13 cellular contexts compared by ENCODE assay signal in genomic region chr5:149616727-149617284, GRCh38. TPM values are rescaled to one million over a fixed set of nuclear protein-coding genes. Genes with fewer than 3 reads are reported as not detected.
DNase-seq lines count a peak whose midpoint lies in the region; ATAC-seq and TF ChIP-seq lines count a peak whose summit lies in the region.
"Had no signal": no experiment of that assay in that cellular context is flagged by ENCODE, and none has a peak within 500 bp of the region (broad histone marks: within the 10 kb centered on the region; RNA-seq: fewer than 3 reads in every experiment).

No MANE protein-coding gene starts in this region.

- H3K4me3 ChIP-seq in prostate gland (no peak overlapping the region), smooth muscle cell (no peak overlapping the region)
- H3K4me3 ChIP-seq: Peyer's patch had no signal

- peak overlapping the region; percentile 30 to 44 for H3K27ac ChIP-seq in prostate gland
- no peak overlapping the region for H3K27ac ChIP-seq in smooth muscle cell (ENCODE audit: low read depth)

- H3F3A ChIP-seq in smooth muscle cell (ENCODE audit: low read depth), result peaks cover 4% of the 10 kb centered on the region

- H3K4me1 ChIP-seq in prostate gland (replicated peaks) (peaks cover 6% of the 10 kb centered on the region), smooth muscle cell (ENCODE audit: low read depth) (no peaks in the 10 kb centered on the region)

- H3K4me3 Mint-ChIP-seq in T-helper 1 cell treated with Interleukin-12 subunit alpha and Interleukin-12 subunit beta and Interleukin-4 antibody, amounts not matched to agents 30 μg/mL and 1 μg/mL, for 36 hours, result no peak overlapping the region

- no peaks in the 10 kb centered on the region for H4K20me1 ChIP-seq in smooth muscle cell (ENCODE audit: low read depth)

- CTCF ChIA-PET in HEK293T (lab: Yijun Ruan, JAX), result interaction anchor here (0.6 to 1.8 kb wide), 4 partner anchors 15 to 508 kb away, joined by 3 read pairs; no protein-coding TSS in a partner anchor

- H3K79me2 ChIP-seq in smooth muscle cell (ENCODE audit: low read depth), result no peaks in the 10 kb centered on the region

- no peaks in the 10 kb centered on the region for H3K9me3 ChIP-seq in prostate gland
- no peaks in the 10 kb centered on the region for H3K9me3 ChIP-seq in smooth muscle cell (replicated peaks; ENCODE audit: low read depth)
- H3K9me3 ChIP-seq: Peyer's patch had no signal

- H3K4me1 Mint-ChIP-seq in T-helper 1 cell treated with Interleukin-12 subunit alpha and Interleukin-12 subunit beta and Interleukin-4 antibody, amounts not matched to agents 30 μg/mL and 1 μg/mL, for 36 hours (ENCODE audit: low read depth), result peaks cover 9% of the 10 kb centered on the region

- no peak overlapping the region for H3K9ac ChIP-seq in smooth muscle cell (ENCODE audit: low read depth)

- TF ChIP-seq CTCF in prostate gland (IDR thresholded peaks at IDR 0.05), result no peak
- TF ChIP-seq CTCF in smooth muscle cell (IDR thresholded peaks at IDR 0.05; ENCODE audit: borderline replicate concordance, insufficient read depth, poor library complexity, severe bottlenecking), result no peak

- POLR2A ChIA-PET in HEK293T (lab: Yijun Ruan, JAX), result interaction anchor here (1.1 kb wide), 1 partner anchor 16 kb away, joined by 3 read pairs; no protein-coding TSS in a partner anchor

- no peak for DNase-seq in T-helper 1 cell
- DNase-seq in prostate gland (ENCODE audit: low spot score), result no peak
- no peak for DNase-seq in HEK293T (ENCODE audit: extremely low spot score)
- no peak for DNase-seq in foreskin melanocyte
- no peak for DNase-seq in smooth muscle cell (lab: John Stamatoyannopoulos, UW; ENCODE audit: unreplicated experiment)
- DNase-seq: 8988T, aorta, kidney, MV-4-11, Peyer's patch had no signal

- H3K4me2 ChIP-seq in smooth muscle cell, result no peak overlapping the region

- no peaks in the 10 kb centered on the region for H3K36me3 Mint-ChIP-seq in T-helper 1 cell treated with Interleukin-12 subunit alpha and Interleukin-12 subunit beta and Interleukin-4 antibody, amounts not matched to agents 30 μg/mL and 1 μg/mL, for 36 hours (ENCODE audit: low read depth)

- peak; percentile 65 for ATAC-seq in GM21390 (IDR thresholded peaks at IDR 0.05; ENCODE audit: unreplicated experiment)
- peak; percentile 77 for ATAC-seq in HG03280 (IDR thresholded peaks at IDR 0.05; ENCODE audit: unreplicated experiment)

- intact Hi-C loops in prostate gland (cut with DNase I), result loop anchor here (5.0 kb wide), 1 partner anchor 175 kb away; no protein-coding TSS in a partner anchor

- no peaks in the 10 kb centered on the region for H3K27me3 Mint-ChIP-seq in T-helper 1 cell treated with Interleukin-12 subunit alpha and Interleukin-12 subunit beta and Interleukin-4 antibody, amounts not matched to agents 30 μg/mL and 1 μg/mL, for 36 hours (ENCODE audit: low read depth)

- H3K36me3 ChIP-seq in prostate gland (peaks cover 5 to 6% of the 10 kb centered on the region in 2 donors), smooth muscle cell (ENCODE audit: low read depth) (no peaks in the 10 kb centered on the region)

- H3K9me3 Mint-ChIP-seq in T-helper 1 cell treated with Interleukin-12 subunit alpha and Interleukin-12 subunit beta and Interleukin-4 antibody, amounts not matched to agents 30 μg/mL and 1 μg/mL, for 36 hours, result no peaks in the 10 kb centered on the region

- no peak for TF ChIP-seq POLR2A in prostate gland (IDR thresholded peaks at IDR 0.05)

- H2AFZ ChIP-seq in smooth muscle cell (ENCODE audit: low read depth), result no peak overlapping the region

- WGBS in prostate gland, result 64% methylated on average over 3 of the region's 3 CpGs
- WGBS in smooth muscle cell (ENCODE audit: low lambda C conversion rate), result 97% methylated on average over 3 of the region's 3 CpGs

- peak overlapping the region; percentile 20 for H3K27ac Mint-ChIP-seq in T-helper 1 cell treated with Interleukin-12 subunit alpha and Interleukin-12 subunit beta and Interleukin-4 antibody, amounts not matched to agents 30 μg/mL and 1 μg/mL, for 36 hours

- no peaks in the 10 kb centered on the region for H3K27me3 ChIP-seq in prostate gland (replicated peaks; ENCODE audit: insufficient read depth)
- no peaks in the 10 kb centered on the region for H3K27me3 ChIP-seq in smooth muscle cell (ENCODE audit: low read depth)
- H3K27me3 ChIP-seq: Peyer's patch had no signal

TF ChIP-seq in HEK293T, 16 proteins besides CTCF, POLR2A, EP300 and RAD21:
- TF ChIP-seq L3MBTL2 (conservative IDR thresholded peaks at IDR 0.05) (no peak), FOXA1 (IDR thresholded peaks at IDR 0.05) (no peak)

RNA-seq across cellular contexts. Expression of gene ARHGEF37, which starts 35.5 kb away (rescaled TPM):
- 10 to 100 TPM; 50.4 to 61.1 TPM for total RNA-seq in prostate gland
- total RNA-seq in smooth muscle cell, result 1.4 and 2.3 TPM in 2 replicates
- 0.70 and 2.0 TPM in 2 replicates for polyA plus RNA-seq in smooth muscle cell

Comparison
In these comparisons a context has a peak if more than half of its experiments do, and no peak if none do; other contexts are left out.
1. RNA of gene ARHGEF37, which starts 35.5 kb away (total RNA-seq): 50.4 to 61.1 TPM in prostate gland; 1.4 to 2.3 TPM in smooth muscle cell; every median in the first group is over 10 times any median in the second.